Comparison of ENCODE assay signal across 15 cellular contexts in the genomic region with DNA sequence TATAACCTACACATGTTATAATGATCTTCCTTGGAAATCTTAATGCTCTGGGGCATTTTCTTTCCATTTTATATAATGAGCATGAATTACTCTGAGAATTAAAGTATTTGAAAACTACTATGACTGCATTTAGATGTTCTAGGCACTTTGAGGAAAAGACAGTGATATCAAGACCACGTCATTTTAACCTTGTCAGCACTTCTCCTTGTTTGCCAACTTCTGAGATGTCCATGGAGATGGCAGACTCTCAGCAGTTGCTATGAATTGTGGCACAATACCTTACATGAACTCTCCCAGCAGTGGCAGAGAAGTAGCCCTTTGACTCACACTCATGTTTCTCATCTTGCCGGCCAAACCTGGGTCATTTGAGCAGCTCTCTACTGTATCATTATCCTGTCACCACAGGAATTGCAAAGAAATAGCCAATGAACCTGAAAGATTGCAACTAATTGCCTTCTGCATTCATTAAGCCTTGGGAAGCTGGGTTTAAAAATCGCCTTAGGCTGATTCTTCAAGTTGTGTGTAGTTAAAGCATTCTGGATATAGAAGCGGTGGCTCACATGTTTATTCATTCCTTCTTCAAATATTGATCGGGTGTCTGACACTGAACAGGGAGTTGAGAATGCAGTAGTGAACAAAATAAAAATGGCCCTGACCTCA.
DNase-seq lines count a peak whose midpoint lies in the region; FAIRE-seq and TF ChIP-seq lines count a peak whose summit lies in the region.
"Had no signal": no experiment of that assay in that cellular context is flagged by ENCODE, and none has a peak within 500 bp of the region (broad histone marks: within the 10 kb centered on the region; RNA-seq: fewer than 3 reads in every experiment).

No MANE protein-coding gene starts in this region.

- H3K27ac ChIP-seq in astrocyte (ENCODE audit: low read depth, low read length), result no peak overlapping the region
- H3K27ac ChIP-seq: BLaER1 had no signal

- TF ChIP-seq CTCF in astrocyte (IDR thresholded peaks at IDR 0.05; ENCODE audit: insufficient read depth, low read depth, low read length), result no peak

- H3K4me1 ChIP-seq in astrocyte (ENCODE audit: insufficient read depth, low read length), result peaks cover 7% of the 10 kb centered on the region
- H3K4me1 ChIP-seq: BLaER1 had no signal

- H3K27ac Mint-ChIP-seq in astrocyte (ENCODE audit: unreplicated experiment), result no peak overlapping the region
- H3K27ac Mint-ChIP-seq: CD8-positive, alpha-beta memory T cell had no signal

- no peaks in the 10 kb centered on the region for H3K9me3 Mint-ChIP-seq in astrocyte (ENCODE audit: unreplicated experiment)

- H3K27me3 ChIP-seq in astrocyte (ENCODE audit: insufficient read depth, low read length), result no peaks in the 10 kb centered on the region
- H3K27me3 ChIP-seq: BLaER1 had no signal

- no peaks in the 10 kb centered on the region for H3K36me3 Mint-ChIP-seq in astrocyte (ENCODE audit: low read depth, unreplicated experiment)
- H3K36me3 Mint-ChIP-seq: CD8-positive, alpha-beta memory T cell had no signal

- no peaks in the 10 kb centered on the region for H4K20me1 ChIP-seq in astrocyte (ENCODE audit: insufficient read depth, low read length)
- H4K20me1 ChIP-seq: BLaER1 had no signal

- H3K4me3 ChIP-seq in astrocyte (ENCODE audit: insufficient read depth, low read depth, low read length), result no peak overlapping the region
- H3K4me3 ChIP-seq: BLaER1 had no signal

- no peak overlapping the region for H3K4me2 ChIP-seq in astrocyte (ENCODE audit: low read length)
- H3K4me2 ChIP-seq: BLaER1 had no signal

- DNase-seq in GM04503 (ENCODE audit: low read depth) (peak; percentile 16), NCI-H146 treated with DMSO at 0.1 percent for 48 hours (lab: John Stamatoyannopoulos, UW; ENCODE audit: unreplicated experiment) (peak; percentile 40), astrocyte (ENCODE audit: low read depth) (peak; percentile 70), kidney tubule cell (ENCODE audit: low spot score) (peak; percentile 78), GF-D8 (lab: John Stamatoyannopoulos, UW) (no peak), Kasumi-1 (lab: John Stamatoyannopoulos, UW) (no peak)
- DNase-seq in stimulated activated CD4-positive, alpha-beta T cell treated with anti-CD3 and anti-CD28 coated beads, Interleukin-4, amount 100 ng/mL, for 24 hours, result no peak
- DNase-seq: CD8-positive, alpha-beta memory T cell; KBM-7; NCI-H1092 treated with DMSO at 0.1 percent for 48 hours; NCI-H187 treated with DMSO at 0.1 percent for 48 hours; NCI-H82; SIG-M5 had no signal

- H2AFZ ChIP-seq in astrocyte (ENCODE audit: low read depth, low read length), result no peak overlapping the region

- H3K4me3 Mint-ChIP-seq in astrocyte (ENCODE audit: unreplicated experiment), result no peak overlapping the region
- H3K4me3 Mint-ChIP-seq: CD8-positive, alpha-beta memory T cell had no signal

- no peaks in the 10 kb centered on the region for H3K27me3 Mint-ChIP-seq in astrocyte (ENCODE audit: low read depth, unreplicated experiment)
- H3K27me3 Mint-ChIP-seq: CD8-positive, alpha-beta memory T cell had no signal

- peak; percentile 66 for FAIRE-seq in astrocyte (lab: Jason Lieb, UNC)
- FAIRE-seq: GM19239 had no signal

- no peaks in the 10 kb centered on the region for H3K36me3 ChIP-seq in astrocyte (ENCODE audit: insufficient read depth, low read length)
- H3K36me3 ChIP-seq: BLaER1 had no signal

- no peak overlapping the region for H3K9ac ChIP-seq in astrocyte (ENCODE audit: low read length)
- H3K9ac ChIP-seq: BLaER1 had no signal

- H3K9me3 ChIP-seq in astrocyte (ENCODE audit: insufficient read depth, low read depth, low read length), result no peaks in the 10 kb centered on the region

- no peaks in the 10 kb centered on the region for H3K79me2 ChIP-seq in astrocyte (ENCODE audit: insufficient read depth, low read length)

- peaks cover 11% of the 10 kb centered on the region for H3K4me1 Mint-ChIP-seq in astrocyte (ENCODE audit: low read depth, unreplicated experiment)
- H3K4me1 Mint-ChIP-seq: CD8-positive, alpha-beta memory T cell had no signal

Comparison
In these comparisons a context has a peak if more than half of its experiments do, and no peak if none do; other contexts are left out.
1. DNase-seq: peak in GM04503 (single experiment), NCI-H146 treated with DMSO at 0.1 percent for 48 hours (single experiment), astrocyte (single experiment) and kidney tubule cell (single experiment); none in GF-D8 (single experiment), Kasumi-1 (0 of 2) and stimulated activated CD4-positive, alpha-beta T cell treated with anti-CD3 and anti-CD28 coated beads, Interleukin-4, amount 100 ng/mL, for 24 hours (single experiment).